20 cellular contexts compared by ENCODE assay signal in the genomic region with DNA sequence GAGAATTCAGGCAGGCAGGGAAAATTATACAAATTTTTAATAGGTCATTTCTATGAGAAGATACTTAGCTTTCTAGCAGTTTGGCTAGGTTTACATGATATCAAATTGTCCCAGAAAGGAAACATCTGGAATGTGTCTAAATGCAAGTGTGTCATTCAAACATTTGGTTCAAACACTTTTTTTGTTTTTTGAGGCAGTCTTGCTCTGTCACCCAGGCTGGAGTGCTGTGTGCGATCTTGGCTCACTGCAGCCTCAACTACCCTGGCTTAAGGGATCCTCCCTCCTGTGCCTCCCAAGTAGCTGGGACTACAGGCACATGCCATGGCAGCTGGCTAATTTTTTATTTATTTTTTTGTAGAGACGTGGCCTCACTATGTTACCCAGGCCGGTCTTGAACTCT. TPM values are rescaled to one million over a fixed set of nuclear protein-coding genes. Genes with fewer than 3 reads are reported as not detected.
DNase-seq lines count a peak whose midpoint lies in the region; ATAC-seq and TF ChIP-seq lines count a peak whose summit lies in the region.
"Had no signal": no experiment of that assay in that cellular context is flagged by ENCODE, and none has a peak within 500 bp of the region (broad histone marks: within the 10 kb centered on the region; RNA-seq: fewer than 3 reads in every experiment).

No MANE protein-coding gene starts in this region.

- TF ChIP-seq CTCF in coronary artery (IDR thresholded peaks at IDR 0.05) (no peak), left ventricle myocardium inferior (IDR thresholded peaks at IDR 0.05; ENCODE audit: borderline replicate concordance) (no peak), psoas muscle (IDR thresholded peaks at IDR 0.05) (no peak), upper lobe of left lung (IDR thresholded peaks at IDR 0.05) (no peak)

- no peak overlapping the region for H3K4me3 Mint-ChIP-seq in activated T-helper 2 cell treated with anti-CD3 and anti-CD28 coated beads, Interferon-gamma antibody, Interleukin-2, Interleukin-4, amounts not matched to agents 10 μg/mL and 5 μg/mL and 100 μg/mL, durations not matched to agents 14 hours and 24 hours and 36 hours (ENCODE audit: low read depth)
- H3K4me3 Mint-ChIP-seq: activated CD4-positive, alpha-beta memory T cell treated with anti-CD3 and anti-CD28 coated beads for 36 hours; CD8-positive, alpha-beta T cell; naive thymus-derived CD4-positive, alpha-beta T cell had no signal

- peak in 1 of 4 donors; percentile 30 for ATAC-seq in psoas muscle
- peak in 1 of 2 donors; percentile 30 for ATAC-seq in upper lobe of left lung (ENCODE audit: low FRiP score in 2 of 2)
- ATAC-seq: CD8-positive, alpha-beta T cell; naive thymus-derived CD4-positive, alpha-beta T cell had no signal

- TF ChIP-seq EP300 in upper lobe of left lung (IDR thresholded peaks at IDR 0.05), result no peak

- no peak for DNase-seq in coronary artery (ENCODE audit: low spot score)
- no peak for DNase-seq in left ventricle myocardium inferior
- DNase-seq in psoas muscle, result no peak
- DNase-seq in upper lobe of left lung, result no peak
- no peak for DNase-seq in activated T-helper 2 cell treated with anti-CD3 and anti-CD28 coated beads, Interferon-gamma antibody, Interleukin-2, Interleukin-4, amounts not matched to agents 10 μg/mL and 5 μg/mL and 100 μg/mL, durations not matched to agents 14 hours and 24 hours and 36 hours (ENCODE audit: low spot score)
- DNase-seq in mesenteric fat pad (ENCODE audit: low spot score), result no peak
- no peak for DNase-seq in AG08395 (ENCODE audit: low spot score)
- DNase-seq: adrenal gland; CD8-positive, alpha-beta T cell; cortex of kidney; GDM1; hypothalamus; naive thymus-derived CD4-positive, alpha-beta T cell; NCI-H1436 treated with DMSO at 0.1 percent for 48 hours; NCI-H2171; T-helper 9 cell had no signal

- H3K27ac ChIP-seq in coronary artery (peak overlapping the region; percentile 32 to 70), left ventricle myocardium inferior (replicated peaks) (peak overlapping the region; percentile 69), psoas muscle (peak overlapping the region; percentile 39), upper lobe of left lung (peak overlapping the region in 3 of 4 donors; percentile 2 to 32 (median 16))

- no peak for TF ChIP-seq POLR2A in upper lobe of left lung (IDR thresholded peaks at IDR 0.05)

- H3K9me3 ChIP-seq in left ventricle myocardium inferior (replicated peaks) (no peaks in the 10 kb centered on the region), psoas muscle (no peaks in the 10 kb centered on the region), upper lobe of left lung (no peaks in the 10 kb centered on the region)
- H3K9me3 ChIP-seq: adrenal gland had no signal

- H3K4me1 ChIP-seq in left ventricle myocardium inferior, result peaks cover 69% of the 10 kb centered on the region
- H3K4me1 ChIP-seq in psoas muscle, result peaks cover 6% of the 10 kb centered on the region
- peaks cover 0 to 19% (median 13%) of the 10 kb centered on the region in 4 donors for H3K4me1 ChIP-seq in upper lobe of left lung

- intact Hi-C loops in left ventricle myocardium inferior (cut with micrococcal nuclease) (no loop called here), psoas muscle (cut with DNase I) (no loop called here)
- intact Hi-C loops in activated T-helper 2 cell treated with anti-CD3 and anti-CD28 coated beads, Interferon-gamma antibody, Interleukin-2, Interleukin-4, amounts not matched to agents 10 μg/mL and 5 μg/mL and 100 μg/mL, durations not matched to agents 14 hours and 24 hours and 36 hours (cut with micrococcal nuclease), result loop anchor here (5.0 kb wide), 2 partner anchors 60 to 340 kb away; no protein-coding TSS in a partner anchor

- H3K27me3 ChIP-seq in left ventricle myocardium inferior (ENCODE audit: low read depth) (no peaks in the 10 kb centered on the region), psoas muscle (ENCODE audit: insufficient read depth in 3 of 3, low read length in 2 of 3) (no peaks in the 10 kb centered on the region), upper lobe of left lung (no peaks in the 10 kb centered on the region)
- H3K27me3 ChIP-seq: adrenal gland had no signal

- WGBS in psoas muscle, 3 donors, result 50 to 68% (median 59%) methylated on average over 3 of the region's 3 CpGs
- WGBS in upper lobe of left lung, 2 donors, result 80 to 92% methylated on average over 3 of the region's 3 CpGs

- no peak overlapping the region for H3K27ac Mint-ChIP-seq in activated T-helper 2 cell treated with anti-CD3 and anti-CD28 coated beads, Interferon-gamma antibody, Interleukin-2, Interleukin-4, amounts not matched to agents 10 μg/mL and 5 μg/mL and 100 μg/mL, durations not matched to agents 14 hours and 24 hours and 36 hours
- H3K27ac Mint-ChIP-seq: activated CD4-positive, alpha-beta memory T cell treated with anti-CD3 and anti-CD28 coated beads for 36 hours; CD8-positive, alpha-beta T cell; IgD-negative memory B cell; naive thymus-derived CD4-positive, alpha-beta T cell had no signal

- no peaks in the 10 kb centered on the region for H3K27me3 Mint-ChIP-seq in activated T-helper 2 cell treated with anti-CD3 and anti-CD28 coated beads, Interferon-gamma antibody, Interleukin-2, Interleukin-4, amounts not matched to agents 10 μg/mL and 5 μg/mL and 100 μg/mL, durations not matched to agents 14 hours and 24 hours and 36 hours (ENCODE audit: low read depth)
- H3K27me3 Mint-ChIP-seq: activated CD4-positive, alpha-beta memory T cell treated with anti-CD3 and anti-CD28 coated beads for 36 hours had no signal

- no peaks in the 10 kb centered on the region for H3K36me3 Mint-ChIP-seq in activated T-helper 2 cell treated with anti-CD3 and anti-CD28 coated beads, Interferon-gamma antibody, Interleukin-2, Interleukin-4, amounts not matched to agents 10 μg/mL and 5 μg/mL and 100 μg/mL, durations not matched to agents 14 hours and 24 hours and 36 hours (ENCODE audit: low read depth)
- H3K36me3 Mint-ChIP-seq: activated CD4-positive, alpha-beta memory T cell treated with anti-CD3 and anti-CD28 coated beads for 36 hours; CD8-positive, alpha-beta T cell had no signal

- H3K9me3 Mint-ChIP-seq in activated T-helper 2 cell treated with anti-CD3 and anti-CD28 coated beads, Interferon-gamma antibody, Interleukin-2, Interleukin-4, amounts not matched to agents 10 μg/mL and 5 μg/mL and 100 μg/mL, durations not matched to agents 14 hours and 24 hours and 36 hours, result no peaks in the 10 kb centered on the region
- H3K9me3 Mint-ChIP-seq: activated CD4-positive, alpha-beta memory T cell treated with anti-CD3 and anti-CD28 coated beads for 36 hours; CD8-positive, alpha-beta T cell had no signal

- H3K36me3 ChIP-seq in left ventricle myocardium inferior (peaks cover 65% of the 10 kb centered on the region), psoas muscle (ENCODE audit: insufficient read depth in 1 of 2, low read depth in 1 of 2) (peaks cover 3 to 20% of the 10 kb centered on the region in 2 donors), upper lobe of left lung (peaks cover 0 to 42% (median 2%) of the 10 kb centered on the region in 4 donors)

- H3K4me3 ChIP-seq in coronary artery (no peak overlapping the region), left ventricle myocardium inferior (no peak overlapping the region), psoas muscle (no peak overlapping the region), upper lobe of left lung (no peak overlapping the region)

- peaks cover 17% of the 10 kb centered on the region for H3K4me1 Mint-ChIP-seq in activated T-helper 2 cell treated with anti-CD3 and anti-CD28 coated beads, Interferon-gamma antibody, Interleukin-2, Interleukin-4, amounts not matched to agents 10 μg/mL and 5 μg/mL and 100 μg/mL, durations not matched to agents 14 hours and 24 hours and 36 hours (ENCODE audit: low read depth)

RNA-seq across cellular contexts. Expression of a gene that starts 31.6 kb away (rescaled TPM):
- total RNA-seq in left ventricle myocardium inferior (292 TPM), psoas muscle (100 to 1,000 TPM; 117 to 267 (median 155) TPM), upper lobe of left lung (100 to 1,000 TPM; 145 to 406 (median 343) TPM), mesenteric fat pad (302 TPM)
- polyA plus RNA-seq in psoas muscle, result 100 to 1,000 TPM; 178 to 260 (median 219) TPM
- total RNA-seq in activated T-helper 2 cell treated with anti-CD3 and anti-CD28 coated beads, Interferon-gamma antibody, Interleukin-2, Interleukin-4, amounts not matched to agents 10 μg/mL and 5 μg/mL and 100 μg/mL, durations not matched to agents 14 hours and 24 hours and 36 hours, result not detected in 2 replicates
- total RNA-seq: activated CD4-positive, alpha-beta memory T cell treated with anti-CD3 and anti-CD28 coated beads for 36 hours; CD8-positive, alpha-beta T cell; fibroblast of villous mesenchyme; naive thymus-derived CD4-positive, alpha-beta T cell; osteoblast had no signal
- polyA plus RNA-seq: IgD-negative memory B cell; naive thymus-derived CD4-positive, alpha-beta T cell had no signal

Comparison
In these comparisons a context has a peak if more than half of its experiments do, and no peak if none do; other contexts are left out.
1. H3K27ac ChIP-seq: peak in every context shown above with its lines; median percentile 69 in left ventricle myocardium inferior; 51 in coronary artery; 39 in psoas muscle; 16 in upper lobe of left lung.
2. RNA of a gene that starts 31.6 kb away (total RNA-seq): 145 to 406 TPM in upper lobe of left lung, 302 TPM in mesenteric fat pad (single experiment), 292 TPM in left ventricle myocardium inferior (single experiment) and 117 to 267 TPM in psoas muscle; not detected in activated T-helper 2 cell treated with anti-CD3 and anti-CD28 coated beads, Interferon-gamma antibody, Interleukin-2, Interleukin-4, amounts not matched to agents 10 μg/mL and 5 μg/mL and 100 μg/mL, durations not matched to agents 14 hours and 24 hours and 36 hours; every median in the first group is over 100 times any median in the second.